In the genomic region with DNA sequence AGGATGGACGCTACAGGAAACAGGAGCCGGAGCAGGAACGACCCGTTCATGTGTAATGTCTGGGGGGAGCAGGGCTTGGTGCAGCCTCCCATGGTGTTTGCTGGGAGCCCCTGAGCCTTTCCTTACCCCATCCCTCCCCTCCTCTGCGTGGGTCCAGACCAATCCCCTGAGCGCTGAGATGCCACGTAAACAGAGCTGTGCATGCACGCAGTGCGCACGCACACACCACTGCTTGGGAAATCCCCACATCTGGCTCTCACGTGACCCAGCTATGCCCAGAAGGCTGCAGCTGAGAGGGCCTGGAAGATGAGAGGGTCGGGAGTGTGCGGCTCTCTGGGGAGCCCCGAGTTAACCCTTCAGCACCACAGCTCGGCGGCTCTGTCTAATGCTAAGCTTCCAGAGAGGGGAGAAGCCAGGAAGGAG, we compare ENCODE assay signal across 8 cellular contexts.
DNase-seq lines count a peak whose midpoint lies in the region; ATAC-seq and TF ChIP-seq lines count a peak whose summit lies in the region.

No MANE protein-coding gene starts in this region.

- H3K9ac ChIP-seq in adipocyte (ENCODE audit: low read length): peak overlapping the region; percentile 93

- CTCF ChIA-PET in HEK293T (lab: Yijun Ruan, JAX): no interaction called here

- TF ChIP-seq POLR2A in gastrocnemius medialis (IDR thresholded peaks at IDR 0.05): no peak

- DNase-seq in SK-MEL-5 (ENCODE audit: low read depth, low spot score) (peak; percentile 29), adipocyte (ENCODE audit: low read depth) (peak; percentile 99), left ventricle myocardium superior (peak; percentile 87), gastrocnemius medialis (peak; percentile 55 to 64), HEK293T (ENCODE audit: extremely low spot score) (no peak), NOMO-1 (lab: John Stamatoyannopoulos, UW; ENCODE audit: unreplicated experiment in 2 of 2) (no peak)

- ATAC-seq in GM18508 (IDR thresholded peaks at IDR 0.05; ENCODE audit: insufficient read depth, unreplicated experiment) (peak; percentile 88), HG02884 (IDR thresholded peaks at IDR 0.05; ENCODE audit: unreplicated experiment) (peak; percentile 87), left ventricle myocardium superior (peak; percentile 87), gastrocnemius medialis (peak; percentile 59 to 60)

- peak overlapping the region; percentile 79 for H3K4me3 ChIP-seq in adipocyte (ENCODE audit: low read length)
- peak overlapping the region in 1 of 4 donors; percentile 8 for H3K4me3 ChIP-seq in gastrocnemius medialis

- no peaks in the 10 kb centered on the region for H3K9me3 ChIP-seq in adipocyte (ENCODE audit: control insufficient read depth, low read length)
- H3K9me3 ChIP-seq in gastrocnemius medialis: no peaks in the 10 kb centered on the region

- no peaks in the 10 kb centered on the region for H3K36me3 ChIP-seq in adipocyte (ENCODE audit: control insufficient read depth, insufficient read depth, low read length, severe bottlenecking)
- no peaks in the 10 kb centered on the region for H3K36me3 ChIP-seq in gastrocnemius medialis

- POLR2A ChIA-PET in HEK293T (lab: Yijun Ruan, JAX): no interaction called here

- in situ Hi-C loops in SK-MEL-5 (cut with HindIII; ENCODE audit: low pct_unique_long_range_greater_than_20kb, low sequenced_read_pairs) (no loop called here), gastrocnemius medialis (cut with MboI; ENCODE audit: low sequenced_read_pairs in 4 of 4) (loop anchor here in 3 of 4 donors (25.0 kb wide), 1 partner anchor 266 kb away; no protein-coding TSS in a partner anchor)

- peaks cover 82% of the 10 kb centered on the region for H3K4me1 ChIP-seq in adipocyte (ENCODE audit: control insufficient read depth, insufficient read depth, low read length)
- peaks cover 6 to 10% of the 10 kb centered on the region in 2 donors for H3K4me1 ChIP-seq in gastrocnemius medialis

- TF ChIP-seq CTCF in gastrocnemius medialis (IDR thresholded peaks at IDR 0.05 in 4 of 5, conservative IDR thresholded peaks at IDR 0.05 in 1 of 5): no peak

- H3K27ac ChIP-seq in gastrocnemius medialis: peak overlapping the region; percentile 58 to 71 (median 67)

- intact Hi-C loops in left ventricle myocardium superior (cut with micrococcal nuclease): loop anchor here (5.0 kb wide), 1 partner anchor 76 kb away; no protein-coding TSS in a partner anchor
- intact Hi-C loops in gastrocnemius medialis (cut with DNase I; ENCODE audit: low total_unique reads): no loop called here

- no peaks in the 10 kb centered on the region for H3K27me3 ChIP-seq in adipocyte (replicated peaks; ENCODE audit: control insufficient read depth, insufficient read depth, low read length)
- H3K27me3 ChIP-seq in gastrocnemius medialis: no peaks in the 10 kb centered on the region

TF ChIP-seq in HEK293T, 16 proteins besides CTCF, POLR2A, EP300 and RAD21:
- TF ChIP-seq FOXA1 (IDR thresholded peaks at IDR 0.05): no peak
TF ChIP-seq in HEK293T: peak in this region for 0.

Comparison
In these comparisons a context has a peak if more than half of its experiments do, and no peak if none do; other contexts are left out.
1. DNase-seq: peak in SK-MEL-5 (single experiment), adipocyte (single experiment), left ventricle myocardium superior (single experiment) and gastrocnemius medialis (2 of 2); none in HEK293T (single experiment) and NOMO-1 (0 of 2).
2. Peak in every context shown above with its lines, with median percentiles within 50 percentile points of each other: ATAC-seq.